21 cellular contexts compared by ENCODE assay signal in genomic region chr6:167235421-167236238, GRCh38. TPM values are rescaled to one million over a fixed set of nuclear protein-coding genes. Genes with fewer than 3 reads are reported as not detected.
"Had no signal": no experiment of that assay in that cellular context is flagged by ENCODE, and none has a peak within 500 bp of the region (broad histone marks: within the 10 kb centered on the region; RNA-seq: fewer than 3 reads in every experiment).

No MANE protein-coding gene starts in this region.

- H3K4me1 ChIP-seq: colonic mucosa had no signal

- FAIRE-seq: kidney had no signal

- H3K27me3 ChIP-seq: colonic mucosa had no signal

- ATAC-seq: activated CD4-positive, alpha-beta T cell treated with anti-CD3 and anti-CD28 coated beads for 36 hours; left lobe of liver had no signal

- DNase-seq: activated CD4-positive, alpha-beta T cell treated with anti-CD3 and anti-CD28 coated beads for 36 hours; activated CD4-positive, alpha-beta T cell treated with anti-CD3 and anti-CD28 coated beads, Interleukin-2, amount 50 U/mL, for 48 hours; activated gamma-delta T cell treated with Interleukin-2 at 50 U/mL for 16 hours; amygdala; central memory CD4-positive, alpha-beta T cell; colonic mucosa; endodermal cell; foreskin fibroblast; hypothalamus; kidney; nucleus accumbens; SW 1271; T-helper 2 cell had no signal

- H3K4me3 ChIP-seq: colonic mucosa, lung, thoracic aorta had no signal

- H3K36me3 ChIP-seq: colonic mucosa, thoracic aorta had no signal

- H3K9me3 ChIP-seq: colonic mucosa, thoracic aorta had no signal

- H3K27ac ChIP-seq: colonic mucosa, epithelial cell of prostate, thoracic aorta had no signal

RNA-seq across cellular contexts. Expression of gene UNC93A, which starts 55.5 kb away (rescaled TPM):
- total RNA-seq: activated CD4-positive, alpha-beta T cell treated with anti-CD3 and anti-CD28 coated beads for 36 hours; activated T-helper 1 cell treated with anti-CD3 and anti-CD28 coated beads, Interleukin-12 subunit alpha, Interleukin-12 subunit beta, Interleukin-2, Interleukin-4 antibody, amounts not matched to agents 30 ng/mL and 10 ng/mL and 1 ng/mL, durations not matched to agents 14 hours and 24 hours and 36 hours; kidney; lung; mesothelial cell of epicardium; posterior vena cava; thoracic aorta; urinary bladder had no signal
- polyA plus RNA-seq: lung, urinary bladder had no signal
